ENCODE assay signal across 10 cellular contexts in genomic region chr12:107670999-107671643, GRCh38. TPM values are rescaled to one million over a fixed set of nuclear protein-coding genes. Genes with fewer than 3 reads are reported as not detected.
A peak's percentile ranks its signal among the peaks of the same experiment; 100 is the strongest.
DNase-seq lines count a peak whose midpoint lies in the region; ATAC-seq, FAIRE-seq and TF ChIP-seq lines count a peak whose summit lies in the region.
"Had no signal": no experiment of that assay in that cellular context is flagged by ENCODE, and none has a peak within 500 bp of the region (broad histone marks: within the 10 kb centered on the region; RNA-seq: fewer than 3 reads in every experiment).

No MANE protein-coding gene starts in this region.

- intact Hi-C loops in mammary epithelial cell (cut with micrococcal nuclease), result no loop called here
- intact Hi-C loops in natural killer cell (cut with micrococcal nuclease), result loop anchor here (2.0 kb wide), 1 partner anchor 214 kb away; no protein-coding TSS in a partner anchor

- H3K4me1 Mint-ChIP-seq in natural killer cell, result peaks cover 0 to 6% of the 10 kb centered on the region in 2 donors
- H3K4me1 Mint-ChIP-seq in mesothelial cell of epicardium, result no peaks in the 10 kb centered on the region

- dilution Hi-C loops in mammary epithelial cell (cut with HindIII; ENCODE audit: low sequenced_read_pairs), result loop anchor here (10.0 kb wide), 1 partner anchor 56 kb away; no protein-coding TSS in a partner anchor

- H3K79me2 ChIP-seq in OCI-LY1 (ENCODE audit: insufficient read depth, low read length) (no peaks in the 10 kb centered on the region), mammary epithelial cell (ENCODE audit: insufficient read depth, low read length) (no peaks in the 10 kb centered on the region)

- H3K4me2 ChIP-seq in OCI-LY1 (ENCODE audit: low read length) (no peak overlapping the region), mammary epithelial cell (ENCODE audit: insufficient read depth, low read depth, low read length) (no peak overlapping the region)

- no peak for FAIRE-seq in HTR-8/SVneo (lab: Jason Lieb, UNC)
- FAIRE-seq: TTC549 had no signal

- in situ Hi-C loops in mammary epithelial cell (cut with MboI; ENCODE audit: low sequenced_read_pairs in 2 of 2), result loop anchor here in 1 of 2 donors (10.0 kb wide), 1 partner anchor 214 kb away; no protein-coding TSS in a partner anchor

- H4K20me1 ChIP-seq in OCI-LY1 (ENCODE audit: insufficient read depth, low read length) (no peaks in the 10 kb centered on the region), mammary epithelial cell (ENCODE audit: insufficient read depth, low read length) (no peaks in the 10 kb centered on the region)

- H3K9ac ChIP-seq in OCI-LY1 (ENCODE audit: low read length), result no peak overlapping the region
- H3K9ac ChIP-seq in mammary epithelial cell (ENCODE audit: insufficient read depth, low read length), result no peak overlapping the region

- CTCF ChIA-PET in mammary epithelial cell (lab: Charles Lee; ENCODE audit: low non-redundant PET), result no interaction called here

- no peaks in the 10 kb centered on the region for H3K9me3 Mint-ChIP-seq in natural killer cell
- no peaks in the 10 kb centered on the region for H3K9me3 Mint-ChIP-seq in mesothelial cell of epicardium

- H3K36me3 Mint-ChIP-seq in natural killer cell (no peaks in the 10 kb centered on the region), mesothelial cell of epicardium (no peaks in the 10 kb centered on the region)

- no peaks in the 10 kb centered on the region for H3K27me3 ChIP-seq in OCI-LY1 (ENCODE audit: insufficient read depth, low read length)
- no peaks in the 10 kb centered on the region for H3K27me3 ChIP-seq in mammary epithelial cell (ENCODE audit: insufficient read depth, low read length)

- H3K27me3 Mint-ChIP-seq in natural killer cell (ENCODE audit: low read depth in 2 of 2) (peaks cover 25 to 28% of the 10 kb centered on the region in 2 donors), mesothelial cell of epicardium (ENCODE audit: low read depth) (peaks cover 56% of the 10 kb centered on the region)

- 75% methylated on average over 9 of the region's 10 CpGs for WGBS in mammary epithelial cell (ENCODE audit: low coverage, missing lambda C conversion rate)

- H3K27ac ChIP-seq in OCI-LY1 (ENCODE audit: low read depth, low read length, poor library complexity, severe bottlenecking) (no peak overlapping the region), mammary epithelial cell (ENCODE audit: insufficient read depth, low read depth, low read length) (no peak overlapping the region)

- H3K9me2 ChIP-seq in OCI-LY1 (ENCODE audit: low read depth, low read length), result no peaks in the 10 kb centered on the region

- H3K4me3 ChIP-seq in OCI-LY1 (ENCODE audit: low read depth, low read length, poor library complexity, severe bottlenecking) (no peak overlapping the region), mammary epithelial cell (replicated peaks in 1 of 3; ENCODE audit: insufficient read depth in 1 of 3, low read depth in 2 of 3, low read length in 3 of 3) (no peak overlapping the region)

- H2AFZ ChIP-seq in OCI-LY1 (ENCODE audit: low read length), result no peak overlapping the region
- H2AFZ ChIP-seq in mammary epithelial cell (ENCODE audit: low read depth, low read length), result no peak overlapping the region

- BruUV-seq in mammary epithelial cell (replicated peaks; lab: Mats Ljungman, UMichigan), result no TSS peak

- no peaks in the 10 kb centered on the region for H3K4me1 ChIP-seq in OCI-LY1 (ENCODE audit: insufficient read depth, low read length, severe bottlenecking)
- no peaks in the 10 kb centered on the region for H3K4me1 ChIP-seq in mammary epithelial cell (ENCODE audit: insufficient read depth, low read length)
- H3K4me1 ChIP-seq: Caco-2 had no signal

- H3K9me3 ChIP-seq in OCI-LY1 (ENCODE audit: low read length) (no peaks in the 10 kb centered on the region), mammary epithelial cell (replicated peaks; ENCODE audit: insufficient read depth, low read length) (no peaks in the 10 kb centered on the region)
- H3K9me3 ChIP-seq: Caco-2 had no signal

- no peaks in the 10 kb centered on the region for H3F3A ChIP-seq in OCI-LY1 (ENCODE audit: insufficient read depth, low read length)

- H3K4me3 Mint-ChIP-seq in natural killer cell (no peak overlapping the region), mesothelial cell of epicardium (no peak overlapping the region)

- H3K27ac Mint-ChIP-seq in natural killer cell (no peak overlapping the region), mesothelial cell of epicardium (no peak overlapping the region)

- TF ChIP-seq CTCF in OCI-LY1 (IDR thresholded peaks at IDR 0.05; ENCODE audit: low read length) (peak; percentile 58), mammary epithelial cell (conservative IDR thresholded peaks at IDR 0.05 in 1 of 2, IDR thresholded peaks at IDR 0.05 in 1 of 2; ENCODE audit: extremely low read depth in 1 of 2, insufficient read depth in 1 of 2, low read depth in 1 of 2, low read length in 2 of 2) (peak; percentile 51 to 63), natural killer cell (IDR thresholded peaks at IDR 0.05) (peak; percentile 49), mesothelial cell of epicardium (IDR thresholded peaks at IDR 0.05; ENCODE audit: unreplicated experiment) (no peak)

- ATAC-seq in natural killer cell, result peak; percentile 64 to 72 (median 64)

- DNase-seq in NCI-H82 (lab: John Stamatoyannopoulos, UW) (peak; percentile 45), NCI-H82 treated with DMSO at 0.1 percent for 48 hours (lab: John Stamatoyannopoulos, UW; ENCODE audit: unreplicated experiment) (no peak), mammary epithelial cell (no peak), natural killer cell (no peak), T-helper 9 cell (no peak), mesothelial cell of epicardium (ENCODE audit: low spot score in 2 of 2, unreplicated experiment in 2 of 2) (no peak), HTR-8/SVneo (ENCODE audit: insufficient read length, low spot score) (no peak)

- H3K36me3 ChIP-seq in OCI-LY1 (ENCODE audit: insufficient read depth, low read length) (no peaks in the 10 kb centered on the region), mammary epithelial cell (ENCODE audit: insufficient read depth, low read length) (no peaks in the 10 kb centered on the region)

RNA-seq across cellular contexts. Expression of gene PWP1, which starts 14.5 kb away (rescaled TPM):
- total RNA-seq in mammary epithelial cell (10 to 100 TPM; 61.0 to 69.7 TPM), natural killer cell (10 to 100 TPM; 22.2 to 26.5 (median 26.3) TPM), mesothelial cell of epicardium (29.8 to 35.4 TPM (median 32.7 TPM) in 3 replicates)
- 223 TPM for polyA plus RNA-seq in mammary epithelial cell
- polyA minus RNA-seq in mammary epithelial cell, result 32.9 TPM
